Comparison of ENCODE assay signal across 26 cellular contexts in genomic region chr9:136429075-136429628, GRCh38.
"Had no signal": no experiment of that assay in that cellular context is flagged by ENCODE, and none has a peak within 500 bp of the region (broad histone marks: within the 10 kb centered on the region; RNA-seq: fewer than 3 reads in every experiment).

No MANE protein-coding gene starts in this region.

- H3K4me3 Mint-ChIP-seq: activated naive CD4-positive, alpha-beta T cell treated with anti-CD3 and anti-CD28 coated beads, Interleukin-2, amount 10 ng/mL, durations not matched to agents 7 days and 5 days; dendritic cell treated with granulocyte-macrophage colony-stimulating factor and Interleukin-4, amounts not matched to agents 40 ng/mL and 50 ng/mL, for 4 days; memory B cell; nephron; type B pancreatic cell had no signal

- H3K4me1 Mint-ChIP-seq: activated naive CD4-positive, alpha-beta T cell treated with anti-CD3 and anti-CD28 coated beads, Interleukin-2, amount 10 ng/mL, durations not matched to agents 7 days and 5 days; memory B cell; nephron had no signal

- H3K27me3 Mint-ChIP-seq: activated naive CD4-positive, alpha-beta T cell treated with anti-CD3 and anti-CD28 coated beads, Interleukin-2, amount 10 ng/mL, durations not matched to agents 7 days and 5 days; dendritic cell treated with granulocyte-macrophage colony-stimulating factor and Interleukin-4, amounts not matched to agents 40 ng/mL and 50 ng/mL, for 4 days; memory B cell; type B pancreatic cell had no signal

- H3K4me3 ChIP-seq: body of pancreas, esophagus muscularis mucosa, sigmoid colon, smooth muscle cell, testis, vagina had no signal

- H3K9me3 Mint-ChIP-seq: activated naive CD4-positive, alpha-beta T cell treated with anti-CD3 and anti-CD28 coated beads, Interleukin-2, amount 10 ng/mL, durations not matched to agents 7 days and 5 days; dendritic cell treated with granulocyte-macrophage colony-stimulating factor and Interleukin-4, amounts not matched to agents 40 ng/mL and 50 ng/mL, for 4 days; memory B cell; nephron; type B pancreatic cell had no signal

- ATAC-seq: body of pancreas had no signal

- H3K4me1 ChIP-seq: body of pancreas, sigmoid colon, testis, vagina had no signal

- H3K27ac Mint-ChIP-seq: activated naive CD4-positive, alpha-beta T cell treated with anti-CD3 and anti-CD28 coated beads, Interleukin-2, amount 10 ng/mL, durations not matched to agents 7 days and 5 days; dendritic cell treated with granulocyte-macrophage colony-stimulating factor and Interleukin-4, amounts not matched to agents 40 ng/mL and 50 ng/mL, for 4 days; memory B cell; nephron; type B pancreatic cell had no signal

- DNase-seq: activated CD4-positive, alpha-beta T cell treated with anti-CD3 and anti-CD28 coated beads for 4 hours; activated CD4-positive, alpha-beta T cell treated with anti-CD3 and anti-CD28 coated beads, Interleukin-2, amount 50 U/mL, for 48 hours; activated CD4-positive, CD25-positive, alpha-beta regulatory T cell; activated CD8-positive, alpha-beta memory T cell treated with anti-CD3 and anti-CD28 coated beads, Interleukin-2, amount 50 U/mL, for 48 hours; activated effector memory CD4-positive, alpha-beta T cell treated with anti-CD3 and anti-CD28 coated beads, Interleukin-2, amount 50 U/mL, for 16 hours; activated naive CD4-positive, alpha-beta T cell treated with anti-CD3 and anti-CD28 coated beads, Interleukin-2, amount 10 ng/mL, durations not matched to agents 7 days and 5 days; anterior cingulate cortex; body of pancreas; caudate nucleus; effector CD4-positive, alpha-beta T cell; hippocampal formation; kidney glomerular epithelial cell; occipital lobe; sigmoid colon; stimulated activated CD4-positive, alpha-beta T cell treated with anti-CD3 and anti-CD28 coated beads, Interleukin-2, amount 100 ng/mL, for 48 hours; stimulated activated CD8-positive, alpha-beta memory T cell treated with anti-CD3 and anti-CD28 coated beads, Interleukin-4, amount 100 ng/mL, for 48 hours; stimulated activated naive CD4-positive, alpha-beta T cell; T-helper 9 cell; testis had no signal

- H3K9me3 ChIP-seq: body of pancreas, esophagus muscularis mucosa, sigmoid colon, testis, vagina had no signal

- H3K27ac ChIP-seq: body of pancreas, sigmoid colon, testis, vagina had no signal

- H3K27me3 ChIP-seq: body of pancreas, esophagus muscularis mucosa, sigmoid colon, testis, vagina had no signal
